ENCODE assay signal across 18 cellular contexts in genomic region chr21:35019631-35020032, GRCh38. TPM values are rescaled to one million over a fixed set of nuclear protein-coding genes. Genes with fewer than 3 reads are reported as not detected.
DNase-seq lines count a peak whose midpoint lies in the region; ATAC-seq, FAIRE-seq and TF ChIP-seq lines count a peak whose summit lies in the region.
"Had no signal": no experiment of that assay in that cellular context is flagged by ENCODE, and none has a peak within 500 bp of the region (broad histone marks: within the 10 kb centered on the region; RNA-seq: fewer than 3 reads in every experiment).

No MANE protein-coding gene starts in this region.

- no peaks in the 10 kb centered on the region for H3K27me3 Mint-ChIP-seq in stimulated activated memory B cell treated with anti-CD40 and anti-IgM and Interleukin-4, amounts not matched to agents 10 μg/mL and 1 μg/mL and 100 μg/mL, for 72 hours
- no peaks in the 10 kb centered on the region for H3K27me3 Mint-ChIP-seq in MCF 10A (ENCODE audit: insufficient read depth, unreplicated experiment)
- H3K27me3 Mint-ChIP-seq: CD8-positive, alpha-beta memory T cell had no signal

- H3K9me3 Mint-ChIP-seq in stimulated activated memory B cell treated with anti-CD40 and anti-IgM and Interleukin-4, amounts not matched to agents 10 μg/mL and 1 μg/mL and 100 μg/mL, for 72 hours = no peaks in the 10 kb centered on the region
- H3K9me3 Mint-ChIP-seq in MCF 10A (ENCODE audit: unreplicated experiment) = no peaks in the 10 kb centered on the region
- H3K9me3 Mint-ChIP-seq: CD8-positive, alpha-beta memory T cell had no signal

- H3K4me3 ChIP-seq in DND-41 (ENCODE audit: low read depth in 1 of 2, low read length in 2 of 2) = no peak overlapping the region
- H3K4me3 ChIP-seq: breast epithelium had no signal

- H3K36me3 ChIP-seq in DND-41 (ENCODE audit: insufficient read depth, low read length) = peaks cover 86% of the 10 kb centered on the region
- H3K36me3 ChIP-seq: breast epithelium had no signal

- no peak for ATAC-seq in DND-41 (ENCODE audit: insufficient read depth, low read depth)
- no peak for ATAC-seq in stimulated activated memory B cell treated with anti-CD40 and anti-IgM and Interleukin-4, amounts not matched to agents 10 μg/mL and 1 μg/mL and 100 μg/mL, for 72 hours
- ATAC-seq: activated CD8-positive, alpha-beta T cell treated with anti-CD3 and anti-CD28 coated beads, Interleukin-2, amount 10 ng/mL, durations not matched to agents 7 days and 5 days; foreskin keratinocyte had no signal

- no peak overlapping the region for H3K4me2 ChIP-seq in DND-41 (ENCODE audit: insufficient read depth, low read length)

- DNase-seq in DND-41 (no peak), RCC 7860 (ENCODE audit: low spot score) (peak; percentile 84), left kidney (ENCODE audit: low read depth, low spot score) (peak; percentile 78), NCI-H2107 (lab: John Stamatoyannopoulos, UW) (no peak), MCF 10A (ENCODE audit: unreplicated experiment) (no peak)
- no peak for DNase-seq in stimulated activated CD4-positive, alpha-beta T cell treated with anti-CD3 and anti-CD28 coated beads, Interleukin-2, amount 100 ng/mL, for 48 hours
- DNase-seq: activated CD8-positive, alpha-beta T cell treated with anti-CD3 and anti-CD28 coated beads, Interleukin-2, amount 10 ng/mL, durations not matched to agents 7 days and 5 days; activated naive CD4-positive, alpha-beta T cell; CD8-positive, alpha-beta memory T cell; effector CD8-positive, alpha-beta T cell; foreskin keratinocyte; H7; NCI-H1930; retina; stimulated activated CD4-positive, alpha-beta T cell treated with anti-CD3 and anti-CD28 coated beads, Interleukin-2, amount 100 ng/mL, for 24 hours had no signal

- H3K4me1 ChIP-seq in DND-41 (ENCODE audit: insufficient read depth, low read length) = peaks cover 93% of the 10 kb centered on the region
- H3K4me1 ChIP-seq: breast epithelium had no signal

- intact Hi-C loops in MCF 10A (cut with micrococcal nuclease) = no loop called here

- peaks cover 99% of the 10 kb centered on the region for H3K79me2 ChIP-seq in DND-41 (ENCODE audit: insufficient read depth, low read length)

- no peak overlapping the region for H3K4me3 Mint-ChIP-seq in stimulated activated memory B cell treated with anti-CD40 and anti-IgM and Interleukin-4, amounts not matched to agents 10 μg/mL and 1 μg/mL and 100 μg/mL, for 72 hours
- H3K4me3 Mint-ChIP-seq in MCF 10A (ENCODE audit: unreplicated experiment) = no peak overlapping the region
- H3K4me3 Mint-ChIP-seq: activated CD8-positive, alpha-beta T cell treated with anti-CD3 and anti-CD28 coated beads, Interleukin-2, amount 10 ng/mL, durations not matched to agents 7 days and 5 days had no signal

- POLR2A ChIA-PET in MCF 10A (lab: Yijun Ruan, JAX) = no interaction called here

- BruUV-seq in MCF 10A (replicated peaks; lab: Mats Ljungman, UMichigan) = no TSS peak

- peak; percentile 96 for FAIRE-seq in RCC 7860 (lab: Jason Lieb, UNC)

- H3K27me3 ChIP-seq in DND-41 (ENCODE audit: insufficient read depth, low read length, poor library complexity) = no peaks in the 10 kb centered on the region
- H3K27me3 ChIP-seq: breast epithelium, foreskin keratinocyte had no signal

- H3K4me1 Mint-ChIP-seq in stimulated activated memory B cell treated with anti-CD40 and anti-IgM and Interleukin-4, amounts not matched to agents 10 μg/mL and 1 μg/mL and 100 μg/mL, for 72 hours = peaks cover 69% of the 10 kb centered on the region
- H3K4me1 Mint-ChIP-seq in MCF 10A (ENCODE audit: insufficient read depth, unreplicated experiment) = no peaks in the 10 kb centered on the region

- H3K9me3 ChIP-seq in DND-41 (ENCODE audit: insufficient read depth, low read length, severe bottlenecking) = no peaks in the 10 kb centered on the region
- H3K9me3 ChIP-seq: breast epithelium had no signal

- CTCF ChIA-PET in MCF 10A (lab: Yijun Ruan, JAX) = no interaction called here

- no peak overlapping the region for H2AFZ ChIP-seq in DND-41 (ENCODE audit: low read depth, low read length)

- H3K27ac Mint-ChIP-seq in stimulated activated memory B cell treated with anti-CD40 and anti-IgM and Interleukin-4, amounts not matched to agents 10 μg/mL and 1 μg/mL and 100 μg/mL, for 72 hours = peak overlapping the region; percentile 5
- H3K27ac Mint-ChIP-seq in MCF 10A (ENCODE audit: low read depth, unreplicated experiment) = no peak overlapping the region
- H3K27ac Mint-ChIP-seq: activated CD8-positive, alpha-beta T cell treated with anti-CD3 and anti-CD28 coated beads, Interleukin-2, amount 10 ng/mL, durations not matched to agents 7 days and 5 days had no signal

- H3K36me3 Mint-ChIP-seq in stimulated activated memory B cell treated with anti-CD40 and anti-IgM and Interleukin-4, amounts not matched to agents 10 μg/mL and 1 μg/mL and 100 μg/mL, for 72 hours = peaks cover 51% of the 10 kb centered on the region
- peaks cover 6% of the 10 kb centered on the region for H3K36me3 Mint-ChIP-seq in MCF 10A (ENCODE audit: insufficient read depth, unreplicated experiment)

- H4K20me1 ChIP-seq in DND-41 (ENCODE audit: insufficient read depth, low read length) = peaks cover 24% of the 10 kb centered on the region

- TF ChIP-seq CTCF in DND-41 (IDR thresholded peaks at IDR 0.05; ENCODE audit: borderline replicate concordance, extremely low read depth, low read length, poor library complexity, severe bottlenecking) (no peak), MCF 10A (IDR thresholded peaks at IDR 0.05; ENCODE audit: unreplicated experiment) (no peak)

- no peak overlapping the region for H3K9ac ChIP-seq in DND-41 (ENCODE audit: low read depth, low read length)

- peak overlapping the region; percentile 38 for H3K27ac ChIP-seq in DND-41 (ENCODE audit: low read length)
- H3K27ac ChIP-seq: breast epithelium, foreskin keratinocyte, HL-60 had no signal

RNA-seq across cellular contexts. Expression of gene RUNX1, which starts 29.5 kb away (rescaled TPM):
- total RNA-seq in MCF 10A (2022) = 86.2 and 102 TPM in 2 replicates

Comparison
In these comparisons a context has a peak if more than half of its experiments do, and no peak if none do; other contexts are left out.
1. DNase-seq: peak in RCC 7860 (single experiment) and left kidney (single experiment); none in DND-41 (single experiment), NCI-H2107 (single experiment), MCF 10A (single experiment) and stimulated activated CD4-positive, alpha-beta T cell treated with anti-CD3 and anti-CD28 coated beads, Interleukin-2, amount 100 ng/mL, for 48 hours (0 of 2).